ENCODE assay signal across 8 cellular contexts in the genomic region with DNA sequence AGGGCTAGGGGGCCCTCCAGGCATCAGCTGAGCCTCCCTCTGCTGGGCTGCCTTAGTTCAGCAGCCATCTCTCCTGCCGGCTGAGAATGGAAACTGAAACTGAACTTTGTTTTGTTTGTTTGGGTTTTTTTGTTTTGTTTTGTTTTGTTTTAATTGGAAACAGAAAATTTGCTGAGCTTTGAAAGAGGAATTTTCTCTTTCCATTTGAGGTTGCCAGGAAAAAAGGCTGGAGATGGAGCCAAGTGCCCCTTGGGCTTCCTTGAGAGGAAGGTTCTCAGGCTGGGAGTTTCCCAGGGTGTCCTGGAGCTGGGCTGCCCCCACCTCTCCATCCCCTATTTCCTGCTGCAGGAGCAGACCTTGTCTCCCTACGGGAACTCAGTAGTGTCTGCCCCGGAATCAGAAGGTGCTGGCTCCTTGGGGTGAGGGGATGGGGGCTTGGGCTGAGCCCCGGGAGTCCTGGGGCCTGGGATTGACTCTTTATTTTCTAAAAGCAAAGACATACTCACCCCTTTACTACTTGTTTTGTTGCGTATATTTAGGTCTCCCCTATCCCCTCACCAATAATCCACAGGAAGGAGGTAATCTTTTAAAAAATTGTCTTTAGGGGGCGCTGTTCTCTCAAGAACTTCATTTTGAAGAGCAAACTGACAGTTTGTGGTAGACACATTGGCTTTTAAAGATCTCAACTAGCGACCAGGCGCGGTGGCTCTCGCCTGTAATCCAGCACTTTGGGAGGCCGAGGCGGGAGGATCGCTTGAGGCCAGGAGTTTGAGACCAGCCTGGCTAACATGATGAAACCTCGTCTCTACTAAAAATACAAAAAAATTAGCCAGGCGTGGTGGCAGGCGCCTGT. TPM values are rescaled to one million over a fixed set of nuclear protein-coding genes. Genes with fewer than 3 reads are reported as not detected.
A peak's percentile ranks its signal among the peaks of the same experiment; 100 is the strongest.
DNase-seq lines count a peak whose midpoint lies in the region; ATAC-seq and TF ChIP-seq lines count a peak whose summit lies in the region.

No MANE protein-coding gene starts in this region.

- H3K9me3 ChIP-seq in Caco-2: no peaks in the 10 kb centered on the region
- H3K9me3 ChIP-seq in PC-9 (ENCODE audit: insufficient read depth, low read depth): no peaks in the 10 kb centered on the region
- no peaks in the 10 kb centered on the region for H3K9me3 ChIP-seq in ovary

- TF ChIP-seq POLR2A in ovary (IDR thresholded peaks at IDR 0.05): no peak

- H3K9me3 Mint-ChIP-seq in Caco-2 (ENCODE audit: unreplicated experiment): no peaks in the 10 kb centered on the region
- no peaks in the 10 kb centered on the region for H3K9me3 Mint-ChIP-seq in activated T-helper 2 cell treated with anti-CD3 and anti-CD28 coated beads, Interferon-gamma antibody, Interleukin-2, Interleukin-4, amounts not matched to agents 10 μg/mL and 5 μg/mL and 100 μg/mL, durations not matched to agents 14 hours and 24 hours and 36 hours

- TF ChIP-seq EP300 in ovary (IDR thresholded peaks at IDR 0.05): no peak

- peak; percentile 79 for ATAC-seq in GM19324 (IDR thresholded peaks at IDR 0.05; ENCODE audit: low FRiP score, unreplicated experiment)
- ATAC-seq in HG03439 (IDR thresholded peaks at IDR 0.05; ENCODE audit: unreplicated experiment): peak; percentile 85

- H3K27ac Mint-ChIP-seq in Caco-2 (ENCODE audit: unreplicated experiment): no peak overlapping the region
- H3K27ac Mint-ChIP-seq in activated T-helper 2 cell treated with anti-CD3 and anti-CD28 coated beads, Interferon-gamma antibody, Interleukin-2, Interleukin-4, amounts not matched to agents 10 μg/mL and 5 μg/mL and 100 μg/mL, durations not matched to agents 14 hours and 24 hours and 36 hours: peak overlapping the region; percentile 96

- CTCF ChIA-PET in Caco-2 (lab: Charles Lee): interaction anchor here (0.8 to 1.3 kb wide), 4 partner anchors 14 to 55 kb away, joined by 3 to 8 read pairs (median 4); no protein-coding TSS in a partner anchor
- CTCF ChIA-PET in PC-9 (lab: Charles Lee): interaction anchor here (0.6 to 1.4 kb wide), 13 partner anchors 12 to 383 kb away, joined by 3 to 6 read pairs (median 3); no protein-coding TSS in a partner anchor

- H3K4me2 ChIP-seq in PC-9: peak overlapping the region; percentile 61

- BruUV-seq in Caco-2 (replicated peaks; lab: Mats Ljungman, UMichigan) (no TSS peak), PC-9 (replicated peaks; lab: Mats Ljungman, UMichigan) (no TSS peak)

- H3K27me3 Mint-ChIP-seq in Caco-2 (ENCODE audit: insufficient read depth, unreplicated experiment): no peaks in the 10 kb centered on the region
- H3K27me3 Mint-ChIP-seq in activated T-helper 2 cell treated with anti-CD3 and anti-CD28 coated beads, Interferon-gamma antibody, Interleukin-2, Interleukin-4, amounts not matched to agents 10 μg/mL and 5 μg/mL and 100 μg/mL, durations not matched to agents 14 hours and 24 hours and 36 hours (ENCODE audit: low read depth): no peaks in the 10 kb centered on the region

- H3K79me2 ChIP-seq in PC-9 (ENCODE audit: low read depth): no peaks in the 10 kb centered on the region

- 45 to 55% (median 49%) methylated on average over 16 of the region's 16 CpGs for WGBS in ovary, 3 donors

- peak overlapping the region; percentile 73 for H2AFZ ChIP-seq in PC-9

- H3K36me3 Mint-ChIP-seq in Caco-2 (ENCODE audit: insufficient read depth, unreplicated experiment): no peaks in the 10 kb centered on the region
- no peaks in the 10 kb centered on the region for H3K36me3 Mint-ChIP-seq in activated T-helper 2 cell treated with anti-CD3 and anti-CD28 coated beads, Interferon-gamma antibody, Interleukin-2, Interleukin-4, amounts not matched to agents 10 μg/mL and 5 μg/mL and 100 μg/mL, durations not matched to agents 14 hours and 24 hours and 36 hours (ENCODE audit: low read depth)

- no peaks in the 10 kb centered on the region for H3K36me3 ChIP-seq in Caco-2 (ENCODE audit: control insufficient read depth, insufficient read depth, low read length)
- no peaks in the 10 kb centered on the region for H3K36me3 ChIP-seq in PC-9 (ENCODE audit: low read depth)
- no peaks in the 10 kb centered on the region for H3K36me3 ChIP-seq in ovary

- H3K27me3 ChIP-seq in Caco-2 (replicated peaks; ENCODE audit: control insufficient read depth, insufficient read depth, low read length) (no peaks in the 10 kb centered on the region), PC-9 (ENCODE audit: insufficient read depth, low read depth) (no peaks in the 10 kb centered on the region), ovary (no peaks in the 10 kb centered on the region)

- intact Hi-C loops in Caco-2 (cut with micrococcal nuclease; ENCODE audit: unreplicated experiment) (loop anchor here (1.0 to 5.0 kb wide), 2 partner anchors 36 to 172 kb away; no protein-coding TSS in a partner anchor), PC-9 (cut with micrococcal nuclease; ENCODE audit: unreplicated experiment) (loop anchor here (1.0 to 10.0 kb wide), 6 partner anchors 50 to 624 kb away; no protein-coding TSS in a partner anchor), ovary (cut with DNase I) (no loop called here)
- intact Hi-C loops in activated T-helper 2 cell treated with anti-CD3 and anti-CD28 coated beads, Interferon-gamma antibody, Interleukin-2, Interleukin-4, amounts not matched to agents 10 μg/mL and 5 μg/mL and 100 μg/mL, durations not matched to agents 14 hours and 24 hours and 36 hours (cut with micrococcal nuclease): loop anchor here (1.0 to 10.0 kb wide), 6 partner anchors 26 to 164 kb away; partner anchors contain the start of gene C12orf43

- no peaks in the 10 kb centered on the region; the same call in 1 of the 2 replicates for H3F3A ChIP-seq in PC-9 (ENCODE audit: insufficient read depth, low read depth)

- H4K20me1 ChIP-seq in PC-9 (ENCODE audit: insufficient read depth): no peaks in the 10 kb centered on the region

- H3K27ac ChIP-seq in PC-9 (no peak overlapping the region), ovary (peak overlapping the region in 1 of 2 donors; percentile 53)

- POLR2A ChIA-PET in Caco-2 (lab: Charles Lee): no interaction called here
- POLR2A ChIA-PET in PC-9 (lab: Charles Lee; ENCODE audit: unreplicated experiment): interaction anchor here (0.6 to 0.7 kb wide), 3 partner anchors 36 to 340 kb away, joined by 3 to 7 read pairs (median 6); no protein-coding TSS in a partner anchor

- no peaks in the 10 kb centered on the region for H3K4me1 Mint-ChIP-seq in Caco-2 (ENCODE audit: low read depth, unreplicated experiment)
- peaks cover 15% of the 10 kb centered on the region for H3K4me1 Mint-ChIP-seq in activated T-helper 2 cell treated with anti-CD3 and anti-CD28 coated beads, Interferon-gamma antibody, Interleukin-2, Interleukin-4, amounts not matched to agents 10 μg/mL and 5 μg/mL and 100 μg/mL, durations not matched to agents 14 hours and 24 hours and 36 hours (ENCODE audit: low read depth)

- DNase-seq in Caco-2 (peak in 1 of 2 experiments; percentile 42), PC-9 (peak in 1 of 2 experiments; percentile 54), foreskin fibroblast (peak; percentile 16 to 70), ovary (peak; percentile 35 to 63 (median 44)), NCI-H128 (lab: John Stamatoyannopoulos, UW; ENCODE audit: unreplicated experiment) (no peak)
- peak; percentile 62 for DNase-seq in activated T-helper 2 cell treated with anti-CD3 and anti-CD28 coated beads, Interferon-gamma antibody, Interleukin-2, Interleukin-4, amounts not matched to agents 10 μg/mL and 5 μg/mL and 100 μg/mL, durations not matched to agents 14 hours and 24 hours and 36 hours (ENCODE audit: low spot score)

- no peak overlapping the region for H3K4me3 Mint-ChIP-seq in Caco-2 (ENCODE audit: unreplicated experiment)
- H3K4me3 Mint-ChIP-seq in activated T-helper 2 cell treated with anti-CD3 and anti-CD28 coated beads, Interferon-gamma antibody, Interleukin-2, Interleukin-4, amounts not matched to agents 10 μg/mL and 5 μg/mL and 100 μg/mL, durations not matched to agents 14 hours and 24 hours and 36 hours (ENCODE audit: low read depth): peak overlapping the region; percentile 77

- H3K9me2 ChIP-seq in PC-9 (ENCODE audit: insufficient read depth): no peaks in the 10 kb centered on the region

- TF ChIP-seq CTCF in Caco-2 (IDR thresholded peaks at IDR 0.05; ENCODE audit: insufficient read depth in 1 of 2, low read depth in 1 of 2, low read length in 1 of 2, severe bottlenecking in 1 of 2, unreplicated experiment in 1 of 2) (peak; percentile 43 to 48), PC-9 (conservative IDR thresholded peaks at IDR 0.05) (peak; percentile 75), foreskin fibroblast (IDR thresholded peaks at IDR 0.05; ENCODE audit: low read depth, low read length) (peak; percentile 58), ovary (IDR thresholded peaks at IDR 0.05) (peak; percentile 25 to 36 (median 34))

- no peak overlapping the region for H3K4me3 ChIP-seq in Caco-2 (ENCODE audit: low read depth, low read length)
- H3K4me3 ChIP-seq in PC-9: no peak overlapping the region; the same call in 1 of the 2 replicates
- H3K4me3 ChIP-seq in foreskin fibroblast (ENCODE audit: low read depth in 1 of 2, low read length in 2 of 2): peak overlapping the region; percentile 33
- H3K4me3 ChIP-seq in ovary: peak overlapping the region; percentile 8

- H3K4me1 ChIP-seq in Caco-2 (no peaks in the 10 kb centered on the region), PC-9 (replicated peaks; ENCODE audit: insufficient read depth) (0 out of 2 replicates have a peak, but pooled peaks cover 3% of the 10 kb centered on the region), ovary (ENCODE audit: insufficient read depth) (peaks cover 7% of the 10 kb centered on the region)

RNA-seq across cellular contexts. Expression of gene OASL, which starts 21.3 kb away (rescaled TPM):
- total RNA-seq in Caco-2 (2022): 0.11 and 0.35 TPM in 2 replicates
- total RNA-seq in PC-9 (2021): 1.7 and 2.7 TPM in 2 replicates
- total RNA-seq in activated T-helper 2 cell treated with anti-CD3 and anti-CD28 coated beads, Interferon-gamma antibody, Interleukin-2, Interleukin-4, amounts not matched to agents 10 μg/mL and 5 μg/mL and 100 μg/mL, durations not matched to agents 14 hours and 24 hours and 36 hours: 1.9 and 2.3 TPM in 2 replicates
- total RNA-seq in ovary: under 1 TPM in 6 of 7 donors, not detected in 1; 0.12 to 0.61 (median 0.35) TPM
- 1 to 10 TPM in 1 of 2 donors, under 1 TPM in 1; 0.42 to 2.8 TPM for polyA plus RNA-seq in ovary

RNA-seq across cellular contexts. Expression of gene C12orf43, which starts 44.1 kb away (rescaled TPM):
- total RNA-seq in Caco-2 (2022) (19.3 and 22.1 TPM in 2 replicates), PC-9 (2021) (14.7 and 14.8 TPM in 2 replicates), ovary (10 to 100 TPM; 10.6 to 22.9 (median 17.9) TPM)
- 26.3 and 30.3 TPM in 2 replicates for total RNA-seq in activated T-helper 2 cell treated with anti-CD3 and anti-CD28 coated beads, Interferon-gamma antibody, Interleukin-2, Interleukin-4, amounts not matched to agents 10 μg/mL and 5 μg/mL and 100 μg/mL, durations not matched to agents 14 hours and 24 hours and 36 hours
- polyA plus RNA-seq in ovary: 10 to 100 TPM; 14.8 to 16.4 TPM

Comparison
In these comparisons a context has a peak if more than half of its experiments do, and no peak if none do; other contexts are left out.
1. H3K4me3 ChIP-seq: peak in foreskin fibroblast (2 of 2) and ovary (single experiment); none in Caco-2 (single experiment) and PC-9 (single experiment).
2. intact Hi-C loops: an anchor here in Caco-2 (1.0 to 5.0 kb wide), PC-9 (1.0 to 10.0 kb wide) and activated T-helper 2 cell treated with anti-CD3 and anti-CD28 coated beads, Interferon-gamma antibody, Interleukin-2, Interleukin-4, amounts not matched to agents 10 μg/mL and 5 μg/mL and 100 μg/mL, durations not matched to agents 14 hours and 24 hours and 36 hours (1.0 to 10.0 kb wide); none called in ovary.
3. Peak in every context shown above with its lines, with median percentiles within 50 percentile points of each other: CTCF ChIP-seq.